In the genomic region with DNA sequence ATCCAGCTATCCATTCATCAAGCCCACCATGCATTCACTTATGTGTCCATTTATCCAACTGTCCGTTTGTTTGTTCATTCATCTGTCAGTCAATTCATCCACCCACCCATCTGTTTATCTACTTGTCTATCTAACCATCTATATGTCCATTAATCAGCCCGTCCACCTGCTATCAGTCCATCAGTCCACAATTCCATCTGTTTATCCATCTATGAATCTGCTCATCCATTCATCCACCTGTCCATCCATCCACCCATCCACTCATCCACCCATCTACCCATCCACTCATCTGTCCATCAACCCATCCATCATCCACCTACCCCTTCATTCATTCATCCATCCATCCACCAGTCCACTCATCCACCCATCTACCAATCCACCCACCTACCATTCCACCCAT, we compare ENCODE assay signal across 21 cellular contexts. TPM values are rescaled to one million over a fixed set of nuclear protein-coding genes. Genes with fewer than 3 reads are reported as not detected.
"Had no signal": no experiment of that assay in that cellular context is flagged by ENCODE, and none has a peak within 500 bp of the region (broad histone marks: within the 10 kb centered on the region; RNA-seq: fewer than 3 reads in every experiment).

No MANE protein-coding gene starts in this region.

- H3K36me3 ChIP-seq: gastrocnemius medialis had no signal

- H2AFZ ChIP-seq: parathyroid adenoma had no signal

- DNase-seq: activated CD4-positive, alpha-beta memory T cell treated with anti-CD3 and anti-CD28 coated beads, Interleukin-2, amount 10 ng/mL, durations not matched to agents 7 days and 5 days; activated CD4-positive, alpha-beta T cell treated with anti-CD3 and anti-CD28 coated beads for 4 hours; activated naive CD4-positive, alpha-beta T cell; activated naive CD8-positive, alpha-beta T cell treated with anti-CD3 and anti-CD28 coated beads for 36 hours; activated T-cell treated with anti-CD3 and anti-CD28 coated beads, Interleukin-2, amount 50 U/mL, for 1 hour; amniotic stem cell; effector CD8-positive, alpha-beta T cell; gastrocnemius medialis; heart left ventricle; kidney; stimulated activated CD8-positive, alpha-beta memory T cell treated with anti-CD3 and anti-CD28 coated beads, Interleukin-4, amount 100 ng/mL, for 48 hours; stimulated activated naive CD4-positive, alpha-beta T cell had no signal

- H3K79me2 ChIP-seq: parathyroid adenoma had no signal

- H3K27me3 ChIP-seq: gastrocnemius medialis, heart left ventricle had no signal

- H3K9me3 ChIP-seq: gastrocnemius medialis, heart left ventricle had no signal

- H3K4me3 ChIP-seq: gastrocnemius medialis had no signal

- H3K9ac ChIP-seq: parathyroid adenoma had no signal

- ATAC-seq: activated T-helper 17 cell treated with anti-CD3 and anti-CD28 coated beads, Interleukin-2, amount 50 U/mL, for 72 hours; esophagus mucosa; gastrocnemius medialis; heart left ventricle; left lobe of liver; natural killer cell treated with Interleukin-12 subunit alpha and Interleukin-12 subunit beta and Interleukin-15 and Interleukin-18, amount 100 ng/mL, for 72 hours; WTC11 had no signal

- H3K4me1 ChIP-seq: gastrocnemius medialis, parathyroid adenoma had no signal

- FAIRE-seq: kidney had no signal

- H3K27ac ChIP-seq: gastrocnemius medialis, parathyroid adenoma had no signal

RNA-seq across cellular contexts. Expression of a gene that starts 1.0 kb away (rescaled TPM):
- total RNA-seq: activated CD4-positive, alpha-beta memory T cell treated with anti-CD3 and anti-CD28 coated beads, Interleukin-2, amount 10 ng/mL, durations not matched to agents 7 days and 5 days; lung microvascular endothelial cell; mesothelial cell of epicardium; renal cortical epithelial cell had no signal

RNA-seq across cellular contexts. Expression of a gene that starts 26.8 kb away (rescaled TPM):
- total RNA-seq: activated CD4-positive, alpha-beta memory T cell treated with anti-CD3 and anti-CD28 coated beads, Interleukin-2, amount 10 ng/mL, durations not matched to agents 7 days and 5 days; activated naive CD8-positive, alpha-beta T cell treated with anti-CD3 and anti-CD28 coated beads for 36 hours; activated T-helper 17 cell treated with anti-CD3 and anti-CD28 coated beads, Interleukin-2, amount 50 U/mL, for 72 hours; esophagus mucosa; lung microvascular endothelial cell; mesothelial cell of epicardium; natural killer cell treated with Interleukin-12 subunit alpha and Interleukin-12 subunit beta and Interleukin-15 and Interleukin-18, amount 100 ng/mL, for 72 hours; renal cortical epithelial cell had no signal
